In genomic region chr15:89299896-89300295, GRCh38 we compare ENCODE assay signal across 11 cellular contexts. TPM values are rescaled to one million over a fixed set of nuclear protein-coding genes. Genes with fewer than 3 reads are reported as not detected.
DNase-seq lines count a peak whose midpoint lies in the region; ATAC-seq and TF ChIP-seq lines count a peak whose summit lies in the region.
"Had no signal": no experiment of that assay in that cellular context is flagged by ENCODE, and none has a peak within 500 bp of the region (broad histone marks: within the 10 kb centered on the region; RNA-seq: fewer than 3 reads in every experiment).

No MANE protein-coding gene starts in this region.

- DNase-seq in DMS53 (lab: John Stamatoyannopoulos, UW) (peak; percentile 19), DMS53 treated with DMSO at 0.1 percent for 48 hours (lab: John Stamatoyannopoulos, UW; ENCODE audit: unreplicated experiment) (no peak), PC-3 (peak; percentile 23), epithelial cell of proximal tubule (ENCODE audit: low read depth) (no peak), pons (ENCODE audit: low spot score) (peak; percentile 81), GM13977 (ENCODE audit: low spot score) (no peak), amniotic stem cell (lab: John Stamatoyannopoulos, UW) (no peak)
- DNase-seq: 8988T; activated CD4-positive, alpha-beta T cell treated with anti-CD3 and anti-CD28 coated beads for 36 hours; stimulated activated CD4-positive, alpha-beta T cell treated with anti-CD3 and anti-CD28 coated beads, Interleukin-1b, Interleukin-23, amount 100 ng/mL, for 48 hours had no signal

- H3K79me2 ChIP-seq in PC-3 (ENCODE audit: low read length), result no peaks in the 10 kb centered on the region

- no peaks in the 10 kb centered on the region for H3F3A ChIP-seq in PC-3 (ENCODE audit: low read length, unreplicated experiment)

- POLR2A ChIA-PET in PC-3 (lab: Charles Lee; ENCODE audit: unreplicated experiment), result no interaction called here

- intact Hi-C loops in PC-3 (cut with micrococcal nuclease), result loop anchor here (1.0 kb wide), 1 partner anchor 93 kb away; no protein-coding TSS in a partner anchor

- H3K9ac ChIP-seq in PC-3 (ENCODE audit: low read length), result no peak overlapping the region

- no peaks in the 10 kb centered on the region for H3K9me2 ChIP-seq in PC-3 (replicated peaks; ENCODE audit: low read length)

- no peaks in the 10 kb centered on the region for H4K20me1 ChIP-seq in PC-3 (ENCODE audit: low read length)

- TF ChIP-seq CTCF in PC-3 (conservative IDR thresholded peaks at IDR 0.05; ENCODE audit: low read depth, low read length) (peak; percentile 42), epithelial cell of proximal tubule (conservative IDR thresholded peaks at IDR 0.05; ENCODE audit: low read depth, low read length) (peak; percentile 62), GM13977 (IDR thresholded peaks at IDR 0.05; ENCODE audit: extremely low read depth, insufficient read depth, missing control alignments) (no peak)

- no peak overlapping the region for H3K4me2 ChIP-seq in PC-3 (ENCODE audit: low read length)

- ATAC-seq in PC-3, result peak; percentile 71; the same call in 1 of the 2 replicates
- ATAC-seq in HG02588 (IDR thresholded peaks at IDR 0.05; ENCODE audit: unreplicated experiment), result no peak

- no peak overlapping the region for H2AFZ ChIP-seq in PC-3 (ENCODE audit: low read length)

- peaks cover 46% of the 10 kb centered on the region for H3K36me3 ChIP-seq in PC-3 (ENCODE audit: low read depth, low read length)

- H3K4me1 ChIP-seq in PC-3 (ENCODE audit: insufficient read depth, low read length), result no peaks in the 10 kb centered on the region

- H3K9me3 ChIP-seq in PC-3 (ENCODE audit: low read length), result no peaks in the 10 kb centered on the region

- no peak overlapping the region for H3K27ac ChIP-seq in PC-3 (ENCODE audit: low read length)

- in situ Hi-C loops in GM13977 (cut with MboI; ENCODE audit: low pct_unique_long_range_greater_than_20kb, low sequenced_read_pairs, unreplicated experiment), result no loop called here

- CTCF ChIA-PET in PC-3 (lab: Charles Lee), result interaction anchor here (0.6 to 2.1 kb wide), 5 partner anchors 77 to 247 kb away, joined by 3 to 24 read pairs (median 3); no protein-coding TSS in a partner anchor

- no peak overlapping the region for H3K4me3 ChIP-seq in PC-3 (ENCODE audit: low read length)
- no peak overlapping the region for H3K4me3 ChIP-seq in epithelial cell of proximal tubule (ENCODE audit: low read depth, low read length)

- H3K27me3 ChIP-seq in PC-3 (ENCODE audit: low read length), result no peaks in the 10 kb centered on the region

- BruUV-seq in PC-3 (replicated peaks; lab: Mats Ljungman, UMichigan), result no TSS peak

RNA-seq across cellular contexts. Expression of gene POLG, which starts 34.7 kb away (rescaled TPM):
- total RNA-seq in PC-3 (2014; rRNA removed) (72.4 and 83.5 TPM in 2 replicates), epithelial cell of proximal tubule (84.6 and 85.9 TPM in 2 replicates)

RNA-seq across cellular contexts. Expression of gene FANCI, which starts 56.1 kb away (rescaled TPM):
- total RNA-seq in PC-3 (2014; rRNA removed) (38.4 and 49.5 TPM in 2 replicates), epithelial cell of proximal tubule (49.4 and 53.2 TPM in 2 replicates)

Comparison
In these comparisons a context has a peak if more than half of its experiments do, and no peak if none do; other contexts are left out.
1. DNase-seq: peak in DMS53 (single experiment), PC-3 (single experiment) and pons (single experiment); none in DMS53 treated with DMSO at 0.1 percent for 48 hours (single experiment), epithelial cell of proximal tubule (single experiment), GM13977 (single experiment) and amniotic stem cell (single experiment).